ENCODE assay signal across 7 cellular contexts in genomic region chr3:153063337-153063736, GRCh38.
"Had no signal": no experiment of that assay in that cellular context is flagged by ENCODE, and none has a peak within 500 bp of the region (broad histone marks: within the 10 kb centered on the region; RNA-seq: fewer than 3 reads in every experiment).

No MANE protein-coding gene starts in this region.

- H3K9ac ChIP-seq: GM23248 had no signal

- H3K4me1 Mint-ChIP-seq: H9, IgD-negative memory B cell had no signal

- H3K4me3 ChIP-seq: GM23248 had no signal

- H3K27me3 Mint-ChIP-seq: IgD-negative memory B cell had no signal

- H3K27ac Mint-ChIP-seq: H9 had no signal

- H3K4me3 Mint-ChIP-seq: H9, IgD-negative memory B cell had no signal

- H3K36me3 Mint-ChIP-seq: IgD-negative memory B cell had no signal

- DNase-seq: GM23248, GOT3, H9, HCEC 1CT, KG1 had no signal

- H3K9me3 Mint-ChIP-seq: H9, IgD-negative memory B cell had no signal

- FAIRE-seq: HTR-8/SVneo had no signal

- H3K27ac ChIP-seq: GM23248 had no signal

- H2AFZ ChIP-seq: GM23248 had no signal
